Comparison of ENCODE assay signal across 18 cellular contexts in the genomic region with DNA sequence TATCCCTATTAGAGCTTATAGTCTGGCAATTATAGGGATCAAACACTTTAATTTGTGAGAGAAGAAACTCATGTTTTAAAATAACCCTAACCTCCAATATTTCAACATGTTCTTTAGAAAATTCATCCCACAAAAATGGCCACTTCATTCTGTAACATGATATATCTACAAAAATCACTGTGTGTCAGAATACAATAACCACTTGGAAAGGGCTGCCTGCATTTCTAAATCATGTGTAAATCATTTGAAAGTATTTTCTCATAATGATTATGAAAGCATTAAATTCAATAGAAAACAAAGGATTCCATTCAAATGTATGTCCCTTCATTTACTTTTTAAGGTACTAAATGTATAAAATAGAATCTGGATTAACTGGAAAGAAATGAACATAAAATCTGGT.
DNase-seq lines count a peak whose midpoint lies in the region; TF ChIP-seq lines count a peak whose summit lies in the region.
"Had no signal": no experiment of that assay in that cellular context is flagged by ENCODE, and none has a peak within 500 bp of the region (broad histone marks: within the 10 kb centered on the region; RNA-seq: fewer than 3 reads in every experiment).

No MANE protein-coding gene starts in this region.

- TF ChIP-seq CTCF in chondrocyte (IDR thresholded peaks at IDR 0.05), result no peak

- no peaks in the 10 kb centered on the region for H3K9me3 Mint-ChIP-seq in chondrocyte (ENCODE audit: low read depth)
- H3K9me3 Mint-ChIP-seq: CD4-positive, CD25-positive, alpha-beta regulatory T cell; neural progenitor cell had no signal

- H3K4me1 Mint-ChIP-seq in chondrocyte (ENCODE audit: low read depth), result peaks cover 12% of the 10 kb centered on the region
- H3K4me1 Mint-ChIP-seq: CD4-positive, CD25-positive, alpha-beta regulatory T cell had no signal

- DNase-seq in ELR (ENCODE audit: low read depth), result peak; percentile 67
- DNase-seq in M059J (ENCODE audit: low read depth), result peak; percentile 31
- no peak for DNase-seq in chondrocyte (ENCODE audit: low spot score)
- peak; percentile 35 for DNase-seq in myocyte (ENCODE audit: low read depth)
- DNase-seq in SIG-M5 treated with dmso at 0.1 percent for 504 hours (lab: John Stamatoyannopoulos, UW; ENCODE audit: unreplicated experiment), result no peak
- no peak for DNase-seq in DMS53 (lab: John Stamatoyannopoulos, UW)
- no peak for DNase-seq in DMS153 (lab: John Stamatoyannopoulos, UW)
- DNase-seq: activated CD4-positive, alpha-beta T cell treated with anti-CD3 and anti-CD28 coated beads for 48 hours; CD4-positive, CD25-positive, alpha-beta regulatory T cell; hippocampal formation; midbrain; MM.1S; NCI-H187 treated with DMSO at 0.1 percent for 48 hours; NCI-H524; stimulated activated CD4-positive, alpha-beta T cell treated with anti-CD3 and anti-CD28 coated beads, Interleukin-15, amount 100 ng/mL, for 24 hours; stimulated activated naive CD4-positive, alpha-beta T cell treated with Interleukin-2 at 50 U/mL for 16 hours; transverse colon had no signal

- H3K4me3 Mint-ChIP-seq in chondrocyte (ENCODE audit: unreplicated experiment), result no peak overlapping the region
- H3K4me3 Mint-ChIP-seq: CD4-positive, CD25-positive, alpha-beta regulatory T cell; neural progenitor cell had no signal

- no peaks in the 10 kb centered on the region for H3K27me3 Mint-ChIP-seq in chondrocyte (ENCODE audit: low read depth)

- H3K36me3 Mint-ChIP-seq in chondrocyte (ENCODE audit: low read depth), result no peaks in the 10 kb centered on the region
- H3K36me3 Mint-ChIP-seq: CD4-positive, CD25-positive, alpha-beta regulatory T cell; neural progenitor cell had no signal

- H3K27ac Mint-ChIP-seq in chondrocyte (ENCODE audit: unreplicated experiment), result peak overlapping the region; percentile 0
- H3K27ac Mint-ChIP-seq: CD4-positive, CD25-positive, alpha-beta regulatory T cell had no signal

Comparison
In these comparisons a context has a peak if more than half of its experiments do, and no peak if none do; other contexts are left out.
1. DNase-seq: peak in ELR (single experiment), M059J (single experiment) and myocyte (single experiment); none in chondrocyte (single experiment), SIG-M5 treated with dmso at 0.1 percent for 504 hours (single experiment), DMS53 (single experiment) and DMS153 (single experiment).